In the genomic region with DNA sequence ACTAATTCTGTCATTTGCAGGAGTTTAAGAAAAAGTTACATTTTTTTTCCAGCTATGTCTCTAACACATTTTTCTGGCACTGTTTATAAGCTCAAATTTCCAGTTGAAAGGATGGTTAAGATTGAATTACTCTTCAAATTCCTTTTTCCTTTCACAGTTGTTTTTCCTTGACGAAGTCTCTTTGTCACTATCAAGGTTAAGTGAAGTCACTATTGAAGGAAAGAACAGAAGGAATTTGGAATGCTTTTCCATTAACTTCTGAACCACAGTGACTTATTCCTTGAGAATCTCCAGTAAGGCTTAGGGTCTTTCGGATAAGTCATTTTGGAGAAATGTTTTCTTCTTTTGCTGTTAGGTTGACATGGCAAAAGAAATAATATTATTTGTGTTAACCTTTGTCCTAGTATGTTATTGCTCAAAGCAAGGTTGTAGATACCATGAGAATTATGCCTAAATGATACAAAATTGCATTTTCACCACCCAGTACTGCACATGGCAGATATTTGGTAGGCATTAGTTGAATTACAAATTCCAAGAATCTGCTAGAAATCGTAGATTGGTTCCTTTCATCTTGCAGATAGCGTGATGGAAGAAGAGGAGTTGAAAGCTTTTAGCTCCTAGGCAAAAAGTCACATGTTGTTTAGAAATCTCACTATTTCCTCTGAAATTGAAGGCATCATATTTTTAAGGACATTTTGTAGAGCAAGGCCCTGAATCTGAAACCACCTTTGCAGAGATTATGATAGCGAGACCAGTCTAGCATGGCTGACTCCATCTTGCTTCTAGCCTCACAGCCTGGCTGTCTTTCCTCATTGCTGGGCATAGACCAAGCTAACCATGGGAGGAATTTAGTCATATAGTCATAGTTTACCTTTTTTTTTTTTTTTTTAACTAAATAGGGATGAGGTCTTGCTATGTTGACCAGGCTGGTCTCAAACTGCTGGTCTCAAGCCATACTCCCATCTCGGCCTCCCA, we compare ENCODE assay signal across 8 cellular contexts. TPM values are rescaled to one million over a fixed set of nuclear protein-coding genes. Genes with fewer than 3 reads are reported as not detected.
DNase-seq lines count a peak whose midpoint lies in the region; TF ChIP-seq lines count a peak whose summit lies in the region.

No MANE protein-coding gene starts in this region.

- H3K79me2 ChIP-seq in GM23248 (ENCODE audit: insufficient read depth) (no peaks in the 10 kb centered on the region), PC-9 (ENCODE audit: low read depth) (peaks cover 20% of the 10 kb centered on the region)

- in situ Hi-C loops in GM23248 (cut with MboI): no loop called here

- H3K4me3 ChIP-seq in AG04450 (ENCODE audit: low read depth, low read length): no peak overlapping the region
- H3K4me3 ChIP-seq in GM23248: no peak overlapping the region
- H3K4me3 ChIP-seq in PC-9: no peak overlapping the region
- no peak overlapping the region for H3K4me3 ChIP-seq in foreskin fibroblast (ENCODE audit: low read depth in 1 of 2, low read length in 2 of 2)

- H3K4me1 ChIP-seq in GM23248 (ENCODE audit: insufficient read depth) (peaks cover 35% of the 10 kb centered on the region), PC-9 (replicated peaks; ENCODE audit: insufficient read depth) (peaks cover 65% of the 10 kb centered on the region)

- WGBS in GM23248 (ENCODE audit: low coverage in 1 of 2, low lambda C conversion rate in 2 of 2, missing lambda C conversion rate in 2 of 2), 2 experiments: 62 to 64% methylated on average over 6 of the region's 6 CpGs

- peak overlapping the region; percentile 71 for H3K9ac ChIP-seq in GM23248

- H3K4me2 ChIP-seq in GM23248 (ENCODE audit: unreplicated experiment): peak overlapping the region; percentile 46
- peak overlapping the region; percentile 60 for H3K4me2 ChIP-seq in PC-9

- peak overlapping the region; percentile 69 for H3K27ac ChIP-seq in AG04450 (ENCODE audit: low read depth, low read length)
- H3K27ac ChIP-seq in GM23248: peak overlapping the region; percentile 97
- H3K27ac ChIP-seq in PC-9: peak overlapping the region; percentile 94

- H3K9me2 ChIP-seq in GM23248 (ENCODE audit: insufficient read depth) (no peaks in the 10 kb centered on the region), PC-9 (ENCODE audit: insufficient read depth) (no peaks in the 10 kb centered on the region)

- POLR2A ChIA-PET in AG04450 (lab: Yijun Ruan, JAX): interaction anchor here (0.9 to 1.0 kb wide), 2 partner anchors 8 to 23 kb away, joined by 3 to 5 read pairs; no protein-coding TSS in a partner anchor
- POLR2A ChIA-PET in PC-9 (lab: Charles Lee; ENCODE audit: unreplicated experiment): interaction anchor here (0.6 to 0.7 kb wide), 2 partner anchors 23 to 930 kb away, joined by 3 read pairs; no protein-coding TSS in a partner anchor

- TF ChIP-seq CTCF in AG04450 (IDR thresholded peaks at IDR 0.05; ENCODE audit: low read depth, low read length) (no peak), PC-9 (conservative IDR thresholded peaks at IDR 0.05) (no peak), foreskin fibroblast (IDR thresholded peaks at IDR 0.05; ENCODE audit: low read depth, low read length) (no peak)

- H3K36me3 ChIP-seq in GM23248 (ENCODE audit: low read depth) (no peaks in the 10 kb centered on the region), PC-9 (ENCODE audit: low read depth) (peaks cover 3% of the 10 kb centered on the region; the same call in 1 of the 2 replicates)

- no peaks in the 10 kb centered on the region for H3K9me3 ChIP-seq in AG04450 (ENCODE audit: control insufficient read depth, insufficient read depth, low read length)
- H3K9me3 ChIP-seq in GM23248 (ENCODE audit: low read depth): no peaks in the 10 kb centered on the region
- no peaks in the 10 kb centered on the region for H3K9me3 ChIP-seq in PC-9 (ENCODE audit: insufficient read depth, low read depth)

- H3F3A ChIP-seq in GM23248 (ENCODE audit: insufficient read depth) (peaks cover 23% of the 10 kb centered on the region), PC-9 (ENCODE audit: insufficient read depth, low read depth) (peaks cover 49% of the 10 kb centered on the region)

- H3K27me3 ChIP-seq in AG04450 (ENCODE audit: control insufficient read depth, insufficient read depth, low read length): no peaks in the 10 kb centered on the region
- no peaks in the 10 kb centered on the region for H3K27me3 ChIP-seq in GM23248 (replicated peaks; ENCODE audit: insufficient read depth)
- no peaks in the 10 kb centered on the region for H3K27me3 ChIP-seq in PC-9 (ENCODE audit: insufficient read depth, low read depth)

- intact Hi-C loops in PC-9 (cut with micrococcal nuclease; ENCODE audit: unreplicated experiment): loop anchor here (1.0 to 5.0 kb wide), 2 partner anchors 35 to 62 kb away; no protein-coding TSS in a partner anchor

- BruUV-seq in PC-9 (replicated peaks; lab: Mats Ljungman, UMichigan): no TSS peak

- DNase-seq in AG04450 (ENCODE audit: low read depth, low spot score) (no peak), GM23248 (peak; percentile 81), PC-9 (peak in 1 of 2 experiments; percentile 48), foreskin fibroblast (peak; percentile 59 to 73), HuH-7.5 (ENCODE audit: low spot score) (no peak), GM19240 (ENCODE audit: insufficient read length, low spot score) (no peak), cortex of kidney (lab: John Stamatoyannopoulos, UW) (no peak)
- no peak for DNase-seq in activated CD8-positive, alpha-beta memory T cell treated with anti-CD3 and anti-CD28 coated beads, Interleukin-2, amount 50 U/mL, for 48 hours

- CTCF ChIA-PET in AG04450 (lab: Charles Lee) (interaction anchor here (0.6 kb wide), 1 partner anchor 33 kb away, joined by 3 read pairs; no protein-coding TSS in a partner anchor), PC-9 (lab: Charles Lee) (no interaction called here)

- H2AFZ ChIP-seq in GM23248: peak overlapping the region; percentile 44; the same call in 1 of the 2 replicates
- no peak overlapping the region for H2AFZ ChIP-seq in PC-9

- H4K20me1 ChIP-seq in GM23248 (ENCODE audit: insufficient read depth) (no peaks in the 10 kb centered on the region), PC-9 (ENCODE audit: insufficient read depth) (no peaks in the 10 kb centered on the region)

RNA-seq across cellular contexts. Expression of a gene that starts 42.6 kb away (rescaled TPM):
- polyA plus RNA-seq in AG04450 (2011; rRNA removed): 15.5 and 23.3 TPM in 2 replicates
- 13.9 and 18.6 TPM in 2 replicates for polyA minus RNA-seq in AG04450 (2011; rRNA and poly(A)+ RNA removed)
- total RNA-seq in GM23248 (2014; rRNA removed; shearing (Covaris generic)): 5.2 and 5.6 TPM in 2 replicates
- 17.2 and 17.7 TPM in 2 replicates for polyA plus RNA-seq in GM23248 (2016; fragmentation: Nextera tagmentation; extraction: Ambion mirVana)
- total RNA-seq in PC-9 (2021): 23.2 and 26.2 TPM in 2 replicates

Comparison
In these comparisons a context has a peak if more than half of its experiments do, and no peak if none do; other contexts are left out.
1. DNase-seq: peak in GM23248 (single experiment) and foreskin fibroblast (2 of 2); none in AG04450 (single experiment), activated CD8-positive, alpha-beta memory T cell treated with anti-CD3 and anti-CD28 coated beads, Interleukin-2, amount 50 U/mL, for 48 hours (single experiment), HuH-7.5 (single experiment), GM19240 (single experiment) and cortex of kidney (single experiment).
2. Peak in every context shown above with its lines, with median percentiles within 50 percentile points of each other: H3K27ac ChIP-seq.